11 cellular contexts compared by ENCODE assay signal in genomic region chr19:18287836-18288772, GRCh38. TPM values are rescaled to one million over a fixed set of nuclear protein-coding genes. Genes with fewer than 3 reads are reported as not detected.
A peak's percentile ranks its signal among the peaks of the same experiment; 100 is the strongest.
DNase-seq lines count a peak whose midpoint lies in the region; ATAC-seq and TF ChIP-seq lines count a peak whose summit lies in the region.
"Had no signal": no experiment of that assay in that cellular context is flagged by ENCODE, and none has a peak within 500 bp of the region (broad histone marks: within the 10 kb centered on the region; RNA-seq: fewer than 3 reads in every experiment).

No MANE protein-coding gene starts in this region.

- H3K27ac ChIP-seq in right atrium auricular region (peak overlapping the region; percentile 35 to 52), left ventricle myocardium inferior (replicated peaks) (no peak overlapping the region), vagina (peak overlapping the region; percentile 72)

- ATAC-seq in natural killer cell treated with Interleukin-12 subunit alpha and Interleukin-12 subunit beta and Interleukin-15 and Interleukin-18, amount 100 ng/mL, for 72 hours = no peak
- ATAC-seq: mucosa of descending colon had no signal

- no peaks in the 10 kb centered on the region for H3K9me3 Mint-ChIP-seq in natural killer cell treated with Interleukin-12 subunit alpha and Interleukin-12 subunit beta and Interleukin-15 and Interleukin-18, amount 100 ng/mL, for 72 hours

- peaks cover 41 to 52% of the 10 kb centered on the region in 2 donors for H3K4me1 Mint-ChIP-seq in natural killer cell treated with Interleukin-12 subunit alpha and Interleukin-12 subunit beta and Interleukin-15 and Interleukin-18, amount 100 ng/mL, for 72 hours (ENCODE audit: low read depth in 2 of 2)

- peak overlapping the region; percentile 73 to 85 for H3K27ac Mint-ChIP-seq in natural killer cell treated with Interleukin-12 subunit alpha and Interleukin-12 subunit beta and Interleukin-15 and Interleukin-18, amount 100 ng/mL, for 72 hours

- H3K27me3 Mint-ChIP-seq in natural killer cell treated with Interleukin-12 subunit alpha and Interleukin-12 subunit beta and Interleukin-15 and Interleukin-18, amount 100 ng/mL, for 72 hours = no peaks in the 10 kb centered on the region

- H3K36me3 ChIP-seq in right atrium auricular region (no peaks in the 10 kb centered on the region), left ventricle myocardium inferior (no peaks in the 10 kb centered on the region), vagina (no peaks in the 10 kb centered on the region)

- no peak for TF ChIP-seq CTCF in right atrium auricular region (IDR thresholded peaks at IDR 0.05)
- TF ChIP-seq CTCF in left ventricle myocardium inferior (IDR thresholded peaks at IDR 0.05; ENCODE audit: borderline replicate concordance) = no peak
- peak; percentile 39 for TF ChIP-seq CTCF in choroid plexus epithelial cell (conservative IDR thresholded peaks at IDR 0.05; ENCODE audit: low read depth, low read length)
- no peak for TF ChIP-seq CTCF in vagina (IDR thresholded peaks at IDR 0.05)

- no peaks in the 10 kb centered on the region for H3K9me3 ChIP-seq in right atrium auricular region
- no peaks in the 10 kb centered on the region for H3K9me3 ChIP-seq in left ventricle myocardium inferior (replicated peaks)
- no peaks in the 10 kb centered on the region for H3K9me3 ChIP-seq in vagina
- H3K9me3 ChIP-seq: mucosa of descending colon had no signal

- H3K4me3 ChIP-seq in right atrium auricular region (no peak overlapping the region), left ventricle myocardium inferior (no peak overlapping the region), choroid plexus epithelial cell (ENCODE audit: low read depth, low read length) (peak overlapping the region; percentile 30), vagina (no peak overlapping the region)
- H3K4me3 ChIP-seq: mucosa of descending colon had no signal

- H3K4me1 ChIP-seq in right atrium auricular region (peaks cover 0 to 31% of the 10 kb centered on the region in 2 donors), left ventricle myocardium inferior (peaks cover 42% of the 10 kb centered on the region), vagina (peaks cover 38% of the 10 kb centered on the region)

- intact Hi-C loops in left ventricle myocardium inferior (cut with micrococcal nuclease) = no loop called here
- intact Hi-C loops in vagina (cut with DNase I) = no loop called here

- H3K27me3 ChIP-seq in right atrium auricular region (no peaks in the 10 kb centered on the region), left ventricle myocardium inferior (ENCODE audit: low read depth) (no peaks in the 10 kb centered on the region), vagina (no peaks in the 10 kb centered on the region)

- no peak overlapping the region for H3K4me3 Mint-ChIP-seq in natural killer cell treated with Interleukin-12 subunit alpha and Interleukin-12 subunit beta and Interleukin-15 and Interleukin-18, amount 100 ng/mL, for 72 hours

- DNase-seq in right atrium auricular region (ENCODE audit: low spot score) (no peak), left ventricle myocardium inferior (no peak), choroid plexus epithelial cell (ENCODE audit: low read depth) (peak; percentile 78), vagina (ENCODE audit: extremely low spot score in 2 of 2) (no peak), dermis blood vessel endothelial cell (no peak), SIG-M5 (lab: John Stamatoyannopoulos, UW) (no peak), NCI-H1930 (lab: John Stamatoyannopoulos, UW) (no peak)
- DNase-seq in natural killer cell treated with Interleukin-12 subunit alpha and Interleukin-12 subunit beta and Interleukin-15 and Interleukin-18, amount 100 ng/mL, for 72 hours (ENCODE audit: low spot score) = no peak
- DNase-seq: activated CD8-positive, alpha-beta memory T cell treated with anti-CD3 and anti-CD28 coated beads for 24 hours had no signal

- TF ChIP-seq POLR2A in vagina (IDR thresholded peaks at IDR 0.05) = no peak

- peaks cover 3% of the 10 kb centered on the region for H3K36me3 Mint-ChIP-seq in natural killer cell treated with Interleukin-12 subunit alpha and Interleukin-12 subunit beta and Interleukin-15 and Interleukin-18, amount 100 ng/mL, for 72 hours

RNA-seq across cellular contexts. Expression of gene JUND, which starts 6.7 kb away (rescaled TPM):
- 100 to 1,000 TPM; 240 to 420 TPM for total RNA-seq in right atrium auricular region
- 107 TPM for total RNA-seq in left ventricle myocardium inferior
- total RNA-seq in natural killer cell treated with Interleukin-12 subunit alpha and Interleukin-12 subunit beta and Interleukin-15 and Interleukin-18, amount 100 ng/mL, for 72 hours = 100 to 1,000 TPM; 218 to 267 TPM
- 531 TPM for total RNA-seq in vagina
- total RNA-seq in dermis blood vessel endothelial cell = 122 and 173 TPM in 2 replicates

RNA-seq across cellular contexts. Expression of gene IQCN, which starts 13.9 kb away (rescaled TPM):
- total RNA-seq in right atrium auricular region (1 to 10 TPM in 1 of 2 donors, under 1 TPM in 1; 0.52 to 1.5 TPM), left ventricle myocardium inferior (0.49 TPM), vagina (4.4 TPM), dermis blood vessel endothelial cell (under 0.01 and 0.17 TPM in 2 replicates)
- total RNA-seq in natural killer cell treated with Interleukin-12 subunit alpha and Interleukin-12 subunit beta and Interleukin-15 and Interleukin-18, amount 100 ng/mL, for 72 hours = 1 to 10 TPM; 1.5 to 4.0 TPM
- total RNA-seq: HT1080 had no signal

RNA-seq across cellular contexts. Expression of gene LSM4, which starts 34.8 kb away (rescaled TPM):
- total RNA-seq in right atrium auricular region = 10 to 100 TPM; 68.5 to 97.3 TPM
- 94.8 TPM for total RNA-seq in left ventricle myocardium inferior
- total RNA-seq in natural killer cell treated with Interleukin-12 subunit alpha and Interleukin-12 subunit beta and Interleukin-15 and Interleukin-18, amount 100 ng/mL, for 72 hours = 100 to 1,000 TPM; 153 to 223 TPM
- 54.3 TPM for total RNA-seq in vagina
- 88.5 and 185 TPM in 2 replicates for total RNA-seq in dermis blood vessel endothelial cell

RNA-seq across cellular contexts. Expression of gene PGPEP1, which starts 52.3 kb away (rescaled TPM):
- total RNA-seq in right atrium auricular region (10 to 100 TPM; 16.4 to 20.6 TPM), left ventricle myocardium inferior (38.8 TPM), vagina (27.5 TPM), dermis blood vessel endothelial cell (28.2 and 29.6 TPM in 2 replicates)
- 10 to 100 TPM; 42.1 to 50.7 TPM for total RNA-seq in natural killer cell treated with Interleukin-12 subunit alpha and Interleukin-12 subunit beta and Interleukin-15 and Interleukin-18, amount 100 ng/mL, for 72 hours
